ENCODE assay signal across 17 cellular contexts in the genomic region with DNA sequence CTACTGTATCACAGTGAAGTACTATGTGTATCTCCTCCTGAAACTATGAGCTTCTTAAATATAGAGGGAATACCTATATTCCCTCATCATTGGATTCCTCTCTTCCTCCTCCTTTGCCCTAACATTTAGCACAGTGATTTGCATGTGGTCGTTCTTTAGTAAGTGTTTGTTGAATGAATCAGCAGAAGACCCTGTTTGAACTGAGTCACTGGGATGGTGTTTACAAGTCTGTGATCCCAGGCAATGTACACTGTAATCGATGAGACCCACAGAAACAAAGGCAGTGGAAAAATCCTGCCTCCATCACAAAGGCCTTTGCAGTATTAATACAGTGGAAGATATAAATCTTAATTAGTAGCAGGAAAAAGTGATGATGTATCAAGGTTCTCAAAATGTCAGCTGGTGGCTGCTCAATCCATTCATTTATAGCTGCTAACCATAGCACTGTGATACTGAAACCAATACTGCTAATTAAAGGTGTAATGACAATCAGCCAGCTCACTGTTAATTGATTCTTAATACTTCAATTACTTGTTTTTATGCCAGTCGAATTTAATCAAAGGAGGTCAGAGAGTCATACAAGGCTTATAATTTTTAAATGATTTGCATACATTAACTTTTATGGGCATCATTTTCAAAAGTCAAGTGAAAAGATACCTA. TPM values are rescaled to one million over a fixed set of nuclear protein-coding genes. Genes with fewer than 3 reads are reported as not detected.
DNase-seq lines count a peak whose midpoint lies in the region; ATAC-seq and TF ChIP-seq lines count a peak whose summit lies in the region.
"Had no signal": no experiment of that assay in that cellular context is flagged by ENCODE, and none has a peak within 500 bp of the region (broad histone marks: within the 10 kb centered on the region; RNA-seq: fewer than 3 reads in every experiment).

No MANE protein-coding gene starts in this region.

- H3K27me3 Mint-ChIP-seq in neural progenitor cell (ENCODE audit: insufficient read depth, low read depth) (peaks cover 6% of the 10 kb centered on the region), glutamatergic neuron (ENCODE audit: unreplicated experiment) (no peaks in the 10 kb centered on the region), nephron progenitor cell (ENCODE audit: low read depth, poor library complexity) (peaks cover 6% of the 10 kb centered on the region)

- H3K4me1 ChIP-seq in neural progenitor cell = peaks cover 12% of the 10 kb centered on the region

- H3K27ac Mint-ChIP-seq in neural progenitor cell (no peak overlapping the region), glutamatergic neuron (ENCODE audit: unreplicated experiment) (no peak overlapping the region), nephron progenitor cell (no peak overlapping the region)
- H3K27ac Mint-ChIP-seq: activated CD8-positive, alpha-beta memory T cell treated with anti-CD3 and anti-CD28 coated beads, Interleukin-2, amount 10 ng/mL, durations not matched to agents 7 days and 5 days; activated naive CD4-positive, alpha-beta T cell treated with anti-CD3 and anti-CD28 coated beads, Interleukin-2, amount 10 ng/mL, durations not matched to agents 7 days and 5 days; naive thymus-derived CD4-positive, alpha-beta T cell had no signal

- H3F3A ChIP-seq in neural progenitor cell (ENCODE audit: low read depth) = peaks cover 11% of the 10 kb centered on the region

- DNase-seq in EL (peak; percentile 72), LHCN-M2 (ENCODE audit: low read depth) (peak; percentile 24), dermis blood vessel endothelial cell (peak; percentile 42), neural progenitor cell (ENCODE audit: low spot score) (no peak), glutamatergic neuron (no peak), NCI-H2171 treated with DMSO at 0.1 percent for 48 hours (lab: John Stamatoyannopoulos, UW) (no peak), nephron progenitor cell (no peak)
- DNase-seq: activated CD8-positive, alpha-beta memory T cell treated with anti-CD3 and anti-CD28 coated beads, Interleukin-2, amount 10 ng/mL, durations not matched to agents 7 days and 5 days; activated naive CD4-positive, alpha-beta T cell treated with anti-CD3 and anti-CD28 coated beads, Interleukin-2, amount 10 ng/mL, durations not matched to agents 7 days and 5 days; left ventricle myocardium superior; naive thymus-derived CD4-positive, alpha-beta T cell; NCI-H1092 treated with DMSO at 0.1 percent for 48 hours; NCI-H226; SW 1271; trophoblast cell had no signal

- H3K9ac ChIP-seq in neural progenitor cell = no peak overlapping the region

- H3K9me3 Mint-ChIP-seq in neural progenitor cell (peaks cover 14% of the 10 kb centered on the region), glutamatergic neuron (ENCODE audit: unreplicated experiment) (no peaks in the 10 kb centered on the region), nephron progenitor cell (peaks cover under 1% of the 10 kb centered on the region)
- H3K9me3 Mint-ChIP-seq: activated naive CD4-positive, alpha-beta T cell treated with anti-CD3 and anti-CD28 coated beads, Interleukin-2, amount 10 ng/mL, durations not matched to agents 7 days and 5 days had no signal

- H3K27me3 ChIP-seq in neural progenitor cell = no peaks in the 10 kb centered on the region

- H3K4me1 Mint-ChIP-seq in neural progenitor cell = peaks cover 22% of the 10 kb centered on the region
- H3K4me1 Mint-ChIP-seq in glutamatergic neuron (ENCODE audit: low read depth, unreplicated experiment) = peaks cover 10% of the 10 kb centered on the region
- peaks cover 13% of the 10 kb centered on the region for H3K4me1 Mint-ChIP-seq in nephron progenitor cell
- H3K4me1 Mint-ChIP-seq: activated naive CD4-positive, alpha-beta T cell treated with anti-CD3 and anti-CD28 coated beads, Interleukin-2, amount 10 ng/mL, durations not matched to agents 7 days and 5 days; naive thymus-derived CD4-positive, alpha-beta T cell had no signal

- no peaks in the 10 kb centered on the region for H3K36me3 ChIP-seq in neural progenitor cell

- H3K9me3 ChIP-seq in neural progenitor cell (ENCODE audit: low read depth) = no peaks in the 10 kb centered on the region

- ATAC-seq in GM18907 (IDR thresholded peaks at IDR 0.05; ENCODE audit: unreplicated experiment) = no peak
- ATAC-seq: activated CD8-positive, alpha-beta memory T cell treated with anti-CD3 and anti-CD28 coated beads, Interleukin-2, amount 10 ng/mL, durations not matched to agents 7 days and 5 days; left ventricle myocardium superior; naive thymus-derived CD4-positive, alpha-beta T cell had no signal

- H4K20me1 ChIP-seq in neural progenitor cell (ENCODE audit: low read depth) = no peaks in the 10 kb centered on the region

- TF ChIP-seq CTCF in neural progenitor cell (IDR thresholded peaks at IDR 0.05) (no peak), glutamatergic neuron (IDR thresholded peaks at IDR 0.05; ENCODE audit: partially characterized antibody, unreplicated experiment) (no peak), nephron progenitor cell (IDR thresholded peaks at IDR 0.05) (no peak)

- no peaks in the 10 kb centered on the region for H3K79me2 ChIP-seq in neural progenitor cell (ENCODE audit: low read depth)

- H3K4me2 ChIP-seq in neural progenitor cell = no peak overlapping the region

- peak overlapping the region; percentile 29 for H2AFZ ChIP-seq in neural progenitor cell (replicated peaks)

- H3K36me3 Mint-ChIP-seq in neural progenitor cell = no peaks in the 10 kb centered on the region
- H3K36me3 Mint-ChIP-seq in glutamatergic neuron (ENCODE audit: unreplicated experiment) = no peaks in the 10 kb centered on the region
- H3K36me3 Mint-ChIP-seq in nephron progenitor cell (ENCODE audit: low read depth) = no peaks in the 10 kb centered on the region
- H3K36me3 Mint-ChIP-seq: activated CD8-positive, alpha-beta memory T cell treated with anti-CD3 and anti-CD28 coated beads, Interleukin-2, amount 10 ng/mL, durations not matched to agents 7 days and 5 days; activated naive CD4-positive, alpha-beta T cell treated with anti-CD3 and anti-CD28 coated beads, Interleukin-2, amount 10 ng/mL, durations not matched to agents 7 days and 5 days; naive thymus-derived CD4-positive, alpha-beta T cell had no signal

- no peak overlapping the region for H3K4me3 ChIP-seq in neural progenitor cell

- H3K27ac ChIP-seq in neural progenitor cell = no peak overlapping the region
- H3K27ac ChIP-seq: C4-2B had no signal

- H3K4me3 Mint-ChIP-seq in neural progenitor cell (no peak overlapping the region), glutamatergic neuron (ENCODE audit: unreplicated experiment) (no peak overlapping the region), nephron progenitor cell (no peak overlapping the region)
- H3K4me3 Mint-ChIP-seq: activated CD8-positive, alpha-beta memory T cell treated with anti-CD3 and anti-CD28 coated beads, Interleukin-2, amount 10 ng/mL, durations not matched to agents 7 days and 5 days; activated naive CD4-positive, alpha-beta T cell treated with anti-CD3 and anti-CD28 coated beads, Interleukin-2, amount 10 ng/mL, durations not matched to agents 7 days and 5 days; naive thymus-derived CD4-positive, alpha-beta T cell had no signal

RNA-seq across cellular contexts. Expression of gene MYO3B, which starts 20.8 kb away (rescaled TPM):
- 0.06 TPM in 2 replicates for total RNA-seq in LHCN-M2 (2014; rRNA removed)
- 0.01 TPM for polyA plus RNA-seq in LHCN-M2 (2012)
- total RNA-seq in dermis blood vessel endothelial cell = not detected in 2 replicates
- 16.8 and 27.3 TPM in 2 replicates for total RNA-seq in neural progenitor cell (ENCODE audit: low replicate concordance)
- 0.22 TPM for total RNA-seq in glutamatergic neuron (ENCODE audit: unreplicated experiment)
- polyA plus RNA-seq: naive thymus-derived CD4-positive, alpha-beta T cell had no signal

Comparison
In these comparisons a context has a peak if more than half of its experiments do, and no peak if none do; other contexts are left out.
1. DNase-seq: peak in EL (single experiment), LHCN-M2 (single experiment) and dermis blood vessel endothelial cell (single experiment); none in neural progenitor cell (single experiment), glutamatergic neuron (single experiment), NCI-H2171 treated with DMSO at 0.1 percent for 48 hours (single experiment) and nephron progenitor cell (single experiment).
2. RNA of gene MYO3B, which starts 20.8 kb away (total RNA-seq): 16.8 to 27.3 TPM in neural progenitor cell; 0.22 TPM in glutamatergic neuron (single experiment), 0.06 TPM in LHCN-M2 and not detected in dermis blood vessel endothelial cell; every median in the first group is over 10 times any median in the second.